15 cellular contexts compared by ENCODE assay signal in genomic region chrX:104172788-104173187, GRCh38. TPM values are rescaled to one million over a fixed set of nuclear protein-coding genes. Genes with fewer than 3 reads are reported as not detected.
DNase-seq lines count a peak whose midpoint lies in the region; ATAC-seq and TF ChIP-seq lines count a peak whose summit lies in the region.
"Had no signal": no experiment of that assay in that cellular context is flagged by ENCODE, and none has a peak within 500 bp of the region (broad histone marks: within the 10 kb centered on the region; RNA-seq: fewer than 3 reads in every experiment).

No MANE protein-coding gene starts in this region.

- no peak overlapping the region for H2BK12ac ChIP-seq in trophoblast cell (ENCODE audit: low read length)

- no peak overlapping the region for H3K23ac ChIP-seq in trophoblast cell (ENCODE audit: low read length)

- no CpG with 5 or more reads among the region's 2 CpGs for WGBS in trophoblast cell (ENCODE audit: extremely low coverage, insufficient coverage, insufficient read length)
- 83 to 100% methylated on average over 2 of the region's 2 CpGs for WGBS in upper lobe of left lung, 2 donors
- WGBS in gastroesophageal sphincter (ENCODE audit: low coverage in 1 of 2), 2 donors = 80 to 100% methylated on average over 1 to 2 of the region's 2 CpGs

- no peak overlapping the region for H2AFZ ChIP-seq in trophoblast cell (ENCODE audit: insufficient read depth, low read length, poor library complexity)

- H3K4me3 ChIP-seq in choroid plexus epithelial cell (ENCODE audit: low read depth, low read length) = no peak overlapping the region
- no peak overlapping the region for H3K4me3 ChIP-seq in trophoblast cell (ENCODE audit: low read depth, low read length)
- no peak overlapping the region for H3K4me3 ChIP-seq in upper lobe of left lung
- H3K4me3 ChIP-seq in SJCRH30 = no peak overlapping the region
- H3K4me3 ChIP-seq in gastroesophageal sphincter = no peak overlapping the region
- H3K4me3 ChIP-seq: A549 had no signal

- no peaks in the 10 kb centered on the region for H3K27me3 ChIP-seq in trophoblast cell (ENCODE audit: insufficient read depth, low read length)
- no peaks in the 10 kb centered on the region for H3K27me3 ChIP-seq in upper lobe of left lung
- H3K27me3 ChIP-seq in SJCRH30 = no peaks in the 10 kb centered on the region
- H3K27me3 ChIP-seq in gastroesophageal sphincter = no peaks in the 10 kb centered on the region

- H3K4ac ChIP-seq in trophoblast cell (ENCODE audit: low read depth, low read length) = no peak overlapping the region

- no peak overlapping the region for H3K4me2 ChIP-seq in trophoblast cell (ENCODE audit: low read length)
- H3K4me2 ChIP-seq: A549 had no signal

- H2AK5ac ChIP-seq in trophoblast cell (ENCODE audit: low read length) = no peak overlapping the region

- TF ChIP-seq CTCF in choroid plexus epithelial cell (conservative IDR thresholded peaks at IDR 0.05; ENCODE audit: low read depth, low read length) (no peak), upper lobe of left lung (IDR thresholded peaks at IDR 0.05) (no peak), gastroesophageal sphincter (IDR thresholded peaks at IDR 0.05) (no peak)

- no peaks in the 10 kb centered on the region for H3K4me1 ChIP-seq in trophoblast cell (ENCODE audit: control insufficient read depth in 1 of 2, insufficient read depth in 2 of 2, low read length in 2 of 2)
- H3K4me1 ChIP-seq in upper lobe of left lung = peaks cover 0 to 6% (median 3%) of the 10 kb centered on the region in 4 donors
- H3K4me1 ChIP-seq in SJCRH30 = no peaks in the 10 kb centered on the region
- H3K4me1 ChIP-seq in gastroesophageal sphincter = peaks cover 0 to 31% (median 0%) of the 10 kb centered on the region in 3 donors

- no peak overlapping the region for H3K18ac ChIP-seq in trophoblast cell (ENCODE audit: low read length)

- H3K9ac ChIP-seq in trophoblast cell (ENCODE audit: low read length) = no peak overlapping the region

- no peaks in the 10 kb centered on the region for H3K79me1 ChIP-seq in trophoblast cell (ENCODE audit: low read length)

- H4K8ac ChIP-seq in trophoblast cell (ENCODE audit: low read depth, low read length) = no peak overlapping the region

- no peak overlapping the region for H4K91ac ChIP-seq in trophoblast cell (ENCODE audit: low read depth, low read length)

- H4K12ac ChIP-seq in trophoblast cell (ENCODE audit: low read depth, low read length) = no peak overlapping the region

- H3K14ac ChIP-seq in trophoblast cell (ENCODE audit: low read length) = no peak overlapping the region

- H3K27ac ChIP-seq in trophoblast cell (ENCODE audit: low read depth, low read length) (no peak overlapping the region), upper lobe of left lung (no peak overlapping the region), SJCRH30 (no peak overlapping the region), gastroesophageal sphincter (no peak overlapping the region)
- H3K27ac ChIP-seq: A549 had no signal

- peaks cover 0 to 2% of the 10 kb centered on the region in 2 experiments for H3K36me3 ChIP-seq in trophoblast cell (ENCODE audit: control insufficient read depth in 1 of 2, insufficient read depth in 2 of 2, low read length in 2 of 2)
- peaks cover 0 to 5% (median 0%) of the 10 kb centered on the region in 4 donors for H3K36me3 ChIP-seq in upper lobe of left lung
- no peaks in the 10 kb centered on the region for H3K36me3 ChIP-seq in SJCRH30
- peaks cover 0 to 6% of the 10 kb centered on the region in 2 donors for H3K36me3 ChIP-seq in gastroesophageal sphincter

- TF ChIP-seq EP300 in upper lobe of left lung (IDR thresholded peaks at IDR 0.05) (no peak), gastroesophageal sphincter (IDR thresholded peaks at IDR 0.05) (no peak)

- H3K9me3 ChIP-seq in trophoblast cell (ENCODE audit: insufficient read depth, low read depth, low read length) (no peaks in the 10 kb centered on the region), upper lobe of left lung (no peaks in the 10 kb centered on the region), SJCRH30 (replicated peaks) (no peaks in the 10 kb centered on the region), gastroesophageal sphincter (no peaks in the 10 kb centered on the region)
- H3K9me3 ChIP-seq: A549 had no signal

- DNase-seq in NCI-H226 = peak; percentile 12
- DNase-seq in astrocyte of the hippocampus (ENCODE audit: low read depth, low spot score) = peak; percentile 9
- DNase-seq in choroid plexus epithelial cell (ENCODE audit: low read depth) = peak; percentile 41
- peak; percentile 9 to 18 for DNase-seq in trophoblast cell
- DNase-seq in upper lobe of left lung = no peak
- DNase-seq in SJCRH30 = no peak
- DNase-seq in NCI-H1105 (lab: John Stamatoyannopoulos, UW) = no peak
- DNase-seq: CD8-positive, alpha-beta T cell; COR-L47; DMS153; DMS79 treated with DMSO at 0.1 percent for 48 hours; GOT3; H9 had no signal

- no peak for ATAC-seq in upper lobe of left lung (ENCODE audit: low FRiP score in 2 of 2)
- ATAC-seq in gastroesophageal sphincter = no peak
- ATAC-seq: A549; CD8-positive, alpha-beta T cell had no signal

- no peak for TF ChIP-seq POLR2A in upper lobe of left lung (IDR thresholded peaks at IDR 0.05)
- TF ChIP-seq POLR2A in gastroesophageal sphincter (IDR thresholded peaks at IDR 0.05) = no peak

- H3K79me2 ChIP-seq in trophoblast cell (ENCODE audit: control insufficient read depth, insufficient read depth, low read length, poor library complexity) = no peaks in the 10 kb centered on the region

- H2BK5ac ChIP-seq in trophoblast cell (ENCODE audit: low read depth, low read length, poor library complexity) = no peak overlapping the region

- no peak overlapping the region for H2BK120ac ChIP-seq in trophoblast cell (ENCODE audit: insufficient read depth, low read length, poor library complexity)

RNA-seq across cellular contexts. Expression of gene FAM199X, which starts 6.5 kb away (rescaled TPM):
- polyA plus RNA-seq in trophoblast cell (2013) = 9.9 TPM in 2 replicates
- total RNA-seq in upper lobe of left lung (10 to 100 TPM in 5 of 6 donors, 1 to 10 TPM in 1; 8.3 to 25.4 (median 15.3) TPM), gastroesophageal sphincter (10 to 100 TPM; 23.6 to 33.8 (median 26.3) TPM)
- 7.0 and 7.4 TPM in 2 replicates for total RNA-seq in SJCRH30 (2014; rRNA removed; shearing (Covaris generic))

RNA-seq across cellular contexts. Expression of gene SLC25A53, which starts 16.0 kb away (rescaled TPM):
- 5.2 and 5.5 TPM in 2 replicates for polyA plus RNA-seq in trophoblast cell (2013)
- total RNA-seq in upper lobe of left lung = 10 to 100 TPM in 1 of 6 donors, 1 to 10 TPM in 5; 2.3 to 13.5 (median 7.6) TPM
- 3.1 and 4.2 TPM in 2 replicates for total RNA-seq in SJCRH30 (2014; rRNA removed; shearing (Covaris generic))
- 10 to 100 TPM; 21.9 to 53.4 (median 30.3) TPM for total RNA-seq in gastroesophageal sphincter

Comparison
In these comparisons a context has a peak if more than half of its experiments do, and no peak if none do; other contexts are left out.
1. DNase-seq: peak in NCI-H226 (single experiment), astrocyte of the hippocampus (single experiment), choroid plexus epithelial cell (single experiment) and trophoblast cell (2 of 2); none in upper lobe of left lung (0 of 2), SJCRH30 (0 of 2) and NCI-H1105 (single experiment).